Comparison of ENCODE assay signal across 10 cellular contexts in the genomic region with DNA sequence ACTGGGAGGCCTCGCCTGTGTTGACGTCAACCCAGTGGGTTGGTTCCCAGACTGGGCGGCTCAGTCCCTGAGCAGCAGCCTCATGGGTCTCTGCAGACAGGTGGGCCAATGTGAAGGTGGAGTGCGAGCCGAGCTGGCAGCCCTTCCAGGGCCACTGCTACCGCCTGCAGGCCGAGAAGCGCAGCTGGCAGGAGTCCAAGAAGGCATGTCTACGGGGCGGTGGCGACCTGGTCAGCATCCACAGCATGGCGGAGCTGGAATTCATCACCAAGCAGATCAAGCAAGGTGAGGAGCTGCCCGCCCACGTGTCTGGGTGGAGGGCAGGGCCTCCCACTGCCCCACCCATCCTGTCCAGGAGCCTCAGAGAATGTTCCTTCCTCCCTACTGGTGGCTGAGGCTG. TPM values are rescaled to one million over a fixed set of nuclear protein-coding genes. Genes with fewer than 3 reads are reported as not detected.
DNase-seq lines count a peak whose midpoint lies in the region; ATAC-seq, FAIRE-seq and TF ChIP-seq lines count a peak whose summit lies in the region.
"Had no signal": no experiment of that assay in that cellular context is flagged by ENCODE, and none has a peak within 500 bp of the region (broad histone marks: within the 10 kb centered on the region; RNA-seq: fewer than 3 reads in every experiment).

No MANE protein-coding gene starts in this region.

- H2AFZ ChIP-seq in Karpas-422 (ENCODE audit: low read length) = peak overlapping the region; percentile 99

- TF ChIP-seq POLR2A in H54 (IDR thresholded peaks at IDR 0.05; ENCODE audit: low read depth, low read length) = no peak

- peak overlapping the region; percentile 24 for H3K4me3 ChIP-seq in BE2C (ENCODE audit: low read depth, low read length)
- H3K4me3 ChIP-seq in Karpas-422 (ENCODE audit: low read length) = peak overlapping the region; percentile 37; the same call in 1 of the 2 replicates
- no peak overlapping the region for H3K4me3 ChIP-seq in RWPE2 (ENCODE audit: severe bottlenecking)
- no peak overlapping the region for H3K4me3 ChIP-seq in kidney (ENCODE audit: low read length in 2 of 2)
- H3K4me3 ChIP-seq: thoracic aorta had no signal

- H3K4me2 ChIP-seq in Karpas-422 (ENCODE audit: low read depth, low read length, poor library complexity, severe bottlenecking) = peak overlapping the region; percentile 59

- no peaks in the 10 kb centered on the region for H3K79me2 ChIP-seq in Karpas-422 (ENCODE audit: low read length)

- H3K27ac ChIP-seq in Karpas-422 (ENCODE audit: low read length) (peak overlapping the region; percentile 9; the same call in 1 of the 2 replicates), RWPE2 (ENCODE audit: poor library complexity, severe bottlenecking) (peak overlapping the region; percentile 66), kidney (ENCODE audit: low read depth in 2 of 2, low read length in 2 of 2) (no peak overlapping the region)
- H3K27ac ChIP-seq: thoracic aorta had no signal

- H3K27me3 ChIP-seq in BE2C (no peaks in the 10 kb centered on the region), Karpas-422 (ENCODE audit: low read length) (no peaks in the 10 kb centered on the region), RWPE2 (ENCODE audit: insufficient read depth, poor library complexity, severe bottlenecking) (no peaks in the 10 kb centered on the region)

- DNase-seq in BE2C (peak; percentile 87), Karpas-422 (peak; percentile 83), RWPE2 (ENCODE audit: low spot score) (peak; percentile 91), kidney (peak; percentile 82), AG08396 (ENCODE audit: low spot score) (no peak), H54 (ENCODE audit: insufficient read length, low spot score) (no peak)
- DNase-seq: amniotic stem cell had no signal

- no peak for FAIRE-seq in kidney (lab: Jason Lieb, UNC)
- no peak for FAIRE-seq in H54 (lab: Jason Lieb, UNC)

- intact Hi-C loops in kidney (cut with DNase I) = no loop called here

- peak overlapping the region; percentile 52 for H3K9ac ChIP-seq in Karpas-422 (ENCODE audit: low read length)
- no peak overlapping the region for H3K9ac ChIP-seq in kidney (ENCODE audit: low read length in 2 of 2)

- no peaks in the 10 kb centered on the region for H3K9me3 ChIP-seq in BE2C
- no peaks in the 10 kb centered on the region for H3K9me3 ChIP-seq in Karpas-422 (ENCODE audit: low read length)
- H3K9me3 ChIP-seq in RWPE2 (ENCODE audit: severe bottlenecking) = no peaks in the 10 kb centered on the region
- no peaks in the 10 kb centered on the region for H3K9me3 ChIP-seq in kidney (ENCODE audit: control insufficient read depth in 1 of 2, low read length in 2 of 2)
- H3K9me3 ChIP-seq: thoracic aorta had no signal

- H3K4me1 ChIP-seq in BE2C (peaks cover 21% of the 10 kb centered on the region), Karpas-422 (ENCODE audit: low read length) (peaks cover 43% of the 10 kb centered on the region), RWPE2 (ENCODE audit: insufficient read depth, poor library complexity, severe bottlenecking) (peaks cover 41% of the 10 kb centered on the region), kidney (ENCODE audit: control insufficient read depth in 1 of 2, insufficient read depth in 1 of 2, low read depth in 1 of 2, low read length in 2 of 2) (no peaks in the 10 kb centered on the region)

- H3K9me2 ChIP-seq in Karpas-422 (replicated peaks; ENCODE audit: insufficient read depth, low read length) = no peaks in the 10 kb centered on the region

- H4K20me1 ChIP-seq in Karpas-422 (ENCODE audit: insufficient read depth, low read depth, low read length) = no peaks in the 10 kb centered on the region

- ATAC-seq in RWPE2 (ENCODE audit: low read depth) (peak; percentile 61), HG03439 (IDR thresholded peaks at IDR 0.05; ENCODE audit: unreplicated experiment) (no peak), GM18909 (IDR thresholded peaks at IDR 0.05; ENCODE audit: poor library complexity, unreplicated experiment) (no peak)

- TF ChIP-seq CTCF in BE2C (IDR thresholded peaks at IDR 0.05; ENCODE audit: low read depth, low read length) (peak; percentile 43; the same call in 1 of the 2 replicates), RWPE2 (IDR thresholded peaks at IDR 0.05; ENCODE audit: poor library complexity, severe bottlenecking) (no peak), kidney (IDR thresholded peaks at IDR 0.05; ENCODE audit: borderline replicate concordance, extremely low read depth, insufficient read depth) (no peak)

- H3K36me3 ChIP-seq in BE2C (no peaks in the 10 kb centered on the region), Karpas-422 (ENCODE audit: insufficient read depth, low read length) (no peaks in the 10 kb centered on the region), RWPE2 (ENCODE audit: low read depth) (no peaks in the 10 kb centered on the region), kidney (ENCODE audit: control insufficient read depth in 1 of 2, insufficient read depth in 2 of 2, low read length in 2 of 2) (no peaks in the 10 kb centered on the region)

RNA-seq across cellular contexts. Expression of a gene that starts 44.1 kb away (rescaled TPM):
- 8.6 TPM for polyA plus RNA-seq in BE2C (2012; ENCODE audit: insufficient read depth, insufficient read length, low read depth)
- 0.26 and 2.3 TPM in 2 replicates for total RNA-seq in Karpas-422 (2014; rRNA removed; shearing (Covaris generic); ENCODE audit: low replicate concordance)
- total RNA-seq in kidney = 23.7 TPM
- 18.0 TPM for polyA plus RNA-seq in kidney (ENCODE audit: insufficient read depth, low read depth, low replicate concordance)

Comparison
In these comparisons a context has a peak if more than half of its experiments do, and no peak if none do; other contexts are left out.
1. DNase-seq: peak in BE2C (single experiment), Karpas-422 (single experiment), RWPE2 (single experiment) and kidney (single experiment); none in AG08396 (single experiment) and H54 (single experiment).
2. H3K4me3 ChIP-seq: peak in BE2C (single experiment) and Karpas-422 (single experiment); none in RWPE2 (single experiment) and kidney (0 of 2).
3. H3K27ac ChIP-seq: peak in Karpas-422 (single experiment) and RWPE2 (single experiment); none in kidney (0 of 2).